Comparison of ENCODE assay signal across 27 cellular contexts in the genomic region with DNA sequence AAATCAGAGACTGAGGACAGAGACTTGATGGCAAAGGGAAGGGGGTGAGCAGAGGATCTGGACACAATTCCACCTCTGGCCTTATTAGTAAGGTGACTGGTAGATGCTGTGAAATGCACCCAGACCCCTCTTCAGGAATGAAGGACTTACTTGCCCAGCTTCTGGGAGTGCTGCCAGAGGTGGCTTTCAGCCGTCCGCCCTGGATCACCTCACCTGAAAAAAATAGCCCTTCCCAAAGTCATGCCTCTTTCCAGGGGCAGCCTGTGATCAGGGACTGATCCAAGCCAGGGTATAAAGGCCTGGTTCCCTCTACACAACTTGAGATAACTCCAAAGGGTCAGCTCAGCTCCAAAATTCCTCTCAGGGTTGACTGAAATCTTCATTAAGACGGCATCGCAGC. TPM values are rescaled to one million over a fixed set of nuclear protein-coding genes. Genes with fewer than 3 reads are reported as not detected.
"Had no signal": no experiment of that assay in that cellular context is flagged by ENCODE, and none has a peak within 500 bp of the region (broad histone marks: within the 10 kb centered on the region; RNA-seq: fewer than 3 reads in every experiment).

No MANE protein-coding gene starts in this region.

- H3K4me3 ChIP-seq: suprapubic skin, testis, thoracic aorta, thyroid gland, tibial artery, tibial nerve, transverse colon, upper lobe of left lung, upper lobe of right lung, uterus, vagina had no signal

- DNase-seq: stimulated activated CD4-positive, alpha-beta T cell treated with anti-CD3 and anti-CD28 coated beads, Interleukin-2, amount 100 ng/mL, for 48 hours; stimulated activated CD4-positive, alpha-beta T cell treated with anti-CD3 and anti-CD28 coated beads, Interleukin-4, amount 100 ng/mL, for 1 hour; stimulated activated CD4-positive, alpha-beta T cell treated with anti-CD3 and anti-CD28 coated beads, Interleukin-4, amount 100 ng/mL, for 24 hours; stimulated activated CD4-positive, alpha-beta T cell treated with anti-CD3 and anti-CD28 coated beads, Interleukin-4, amount 100 ng/mL, for 4 hours; stimulated activated CD8-positive, alpha-beta memory T cell treated with anti-CD3 and anti-CD28 coated beads, Interleukin-4, amount 100 ng/mL, for 48 hours; stimulated activated naive B cell treated with anti-CD40 and anti-IgM and Interleukin-4, amounts not matched to agents 10 μg/mL and 1 μg/mL and 100 μg/mL, for 72 hours; stimulated activated naive CD4-positive, alpha-beta T cell; stimulated activated naive CD4-positive, alpha-beta T cell treated with Interleukin-2 at 50 U/mL for 16 hours; stimulated activated naive CD8-positive, alpha-beta T cell treated with anti-CD3 and anti-CD28 coated beads, Interleukin-15, amount 100 ng/mL, for 72 hours; stimulated activated naive CD8-positive, alpha-beta T cell treated with anti-CD3 and anti-CD28 coated beads, Interleukin-15, Interleukin-2, amounts not matched to agents 100 U/mL and 50 U/mL, for 24 hours; substantia nigra; testis; thyroid gland; tibial artery; transverse colon; trophoblast cell; upper lobe of left lung; upper lobe of right lung; uterus had no signal

- H3K27me3 ChIP-seq: suprapubic skin, testis, thyroid gland, tibial artery, tibial nerve, transverse colon, upper lobe of left lung, upper lobe of right lung, uterus, vagina had no signal

- H3K27ac ChIP-seq: suprapubic skin, testis, thoracic aorta, thyroid gland, tibial artery, tibial nerve, transverse colon, upper lobe of left lung, upper lobe of right lung, uterus, vagina had no signal

- FAIRE-seq: urothelium cell line had no signal

- H3K36me3 ChIP-seq: suprapubic skin, thoracic aorta, thyroid gland, tibial artery, tibial nerve, transverse colon, upper lobe of left lung, upper lobe of right lung, uterus, vagina had no signal

- H3K4me1 ChIP-seq: testis, thyroid gland, tibial artery, upper lobe of left lung, upper lobe of right lung, uterus had no signal

- H3K9me3 ChIP-seq: suprapubic skin, testis, thoracic aorta, thyroid gland, tibial artery, tibial nerve, transverse colon, upper lobe of left lung, upper lobe of right lung, uterus, vagina had no signal

- ATAC-seq: stimulated activated memory B cell treated with anti-CD40 and anti-IgM and Interleukin-4, amounts not matched to agents 10 μg/mL and 1 μg/mL and 100 μg/mL, for 72 hours; stimulated activated naive B cell treated with anti-CD40 and anti-IgM and Interleukin-4, amounts not matched to agents 10 μg/mL and 1 μg/mL and 100 μg/mL, for 72 hours; stimulated activated naive CD8-positive, alpha-beta T cell treated with anti-CD3 and anti-CD28 coated beads, Interleukin-15, amount 100 ng/mL, for 72 hours; stimulated activated naive CD8-positive, alpha-beta T cell treated with anti-CD3 and anti-CD28 coated beads, Interleukin-15, Interleukin-2, amounts not matched to agents 100 U/mL and 50 U/mL, for 24 hours; upper lobe of right lung had no signal

RNA-seq across cellular contexts. Expression of gene TMEM238L, which starts 53.7 kb away (rescaled TPM):
- total RNA-seq: subcutaneous adipose tissue, temporal lobe, testis, thoracic aorta, thyroid gland, tibial nerve, upper lobe of left lung, upper lobe of right lung, uterus had no signal
